In genomic region chr15:33565099-33565498, GRCh38 we compare ENCODE assay signal across 16 cellular contexts.
DNase-seq lines count a peak whose midpoint lies in the region; TF ChIP-seq lines count a peak whose summit lies in the region.
"Had no signal": no experiment of that assay in that cellular context is flagged by ENCODE, and none has a peak within 500 bp of the region (broad histone marks: within the 10 kb centered on the region; RNA-seq: fewer than 3 reads in every experiment).

No MANE protein-coding gene starts in this region.

- H4K20me1 ChIP-seq in mammary epithelial cell (ENCODE audit: insufficient read depth, low read length), result no peaks in the 10 kb centered on the region
- no peaks in the 10 kb centered on the region for H4K20me1 ChIP-seq in Karpas-422 (ENCODE audit: insufficient read depth, low read depth, low read length)

- peak; percentile 11 for DNase-seq in Caki2 (ENCODE audit: low read depth)
- DNase-seq in NCI-H1105 (lab: John Stamatoyannopoulos, UW), result peak; percentile 27
- peak; percentile 23 for DNase-seq in mammary epithelial cell
- peak; percentile 1 for DNase-seq in kidney glomerular epithelial cell (lab: John Stamatoyannopoulos, UW)
- DNase-seq in Karpas-422, result no peak
- DNase-seq in HEK293T (ENCODE audit: extremely low spot score), result no peak
- no peak for DNase-seq in HuH-7.5 (ENCODE audit: low spot score)
- no peak for DNase-seq in HK-2 (ENCODE audit: unreplicated experiment)
- DNase-seq: amygdala, esophagus squamous epithelium, KG1, natural killer cell, NCI-H1436 treated with DMSO at 0.1 percent for 48 hours, NCI-H524, SW 1271 had no signal

- H3K9ac ChIP-seq in mammary epithelial cell (ENCODE audit: insufficient read depth, low read length) (no peak overlapping the region), Karpas-422 (ENCODE audit: low read length) (no peak overlapping the region)

- H3K4me3 ChIP-seq in mammary epithelial cell (replicated peaks in 1 of 3; ENCODE audit: insufficient read depth in 1 of 3, low read depth in 2 of 3, low read length in 3 of 3) (no peak overlapping the region), Karpas-422 (ENCODE audit: low read length) (no peak overlapping the region)
- H3K4me3 ChIP-seq: esophagus squamous epithelium had no signal

- H3K9me2 ChIP-seq in Karpas-422 (replicated peaks; ENCODE audit: insufficient read depth, low read length), result no peaks in the 10 kb centered on the region

- CTCF ChIA-PET in mammary epithelial cell (lab: Charles Lee; ENCODE audit: low non-redundant PET), result no interaction called here
- CTCF ChIA-PET in HEK293T (lab: Yijun Ruan, JAX), result no interaction called here

- H3K36me3 ChIP-seq in mammary epithelial cell (ENCODE audit: insufficient read depth, low read length) (no peaks in the 10 kb centered on the region), Karpas-422 (ENCODE audit: insufficient read depth, low read length) (no peaks in the 10 kb centered on the region)
- H3K36me3 ChIP-seq: esophagus squamous epithelium had no signal

- dilution Hi-C loops in mammary epithelial cell (cut with HindIII; ENCODE audit: low sequenced_read_pairs), result no loop called here

- H3K4me2 ChIP-seq in mammary epithelial cell (ENCODE audit: insufficient read depth, low read depth, low read length) (no peak overlapping the region), Karpas-422 (ENCODE audit: low read depth, low read length, poor library complexity, severe bottlenecking) (no peak overlapping the region)

- H3K4me1 ChIP-seq in mammary epithelial cell (ENCODE audit: insufficient read depth, low read length) (no peaks in the 10 kb centered on the region), Karpas-422 (ENCODE audit: low read length) (no peaks in the 10 kb centered on the region)
- H3K4me1 ChIP-seq: esophagus squamous epithelium had no signal

- in situ Hi-C loops in Caki2 (cut with HindIII; ENCODE audit: low pct_unique_long_range_greater_than_20kb, low sequenced_read_pairs), result no loop called here
- in situ Hi-C loops in mammary epithelial cell (cut with MboI; ENCODE audit: low sequenced_read_pairs in 2 of 2), result no loop called here

- H3K27me3 ChIP-seq in mammary epithelial cell (ENCODE audit: insufficient read depth, low read length) (no peaks in the 10 kb centered on the region), Karpas-422 (ENCODE audit: low read length) (no peaks in the 10 kb centered on the region)
- H3K27me3 ChIP-seq: esophagus squamous epithelium had no signal

- TF ChIP-seq CTCF in mammary epithelial cell (conservative IDR thresholded peaks at IDR 0.05 in 1 of 2, IDR thresholded peaks at IDR 0.05 in 1 of 2; ENCODE audit: extremely low read depth in 1 of 2, insufficient read depth in 1 of 2, low read depth in 1 of 2, low read length in 2 of 2), result no peak

- H3K27ac ChIP-seq in mammary epithelial cell (ENCODE audit: insufficient read depth, low read depth, low read length) (no peak overlapping the region), Karpas-422 (ENCODE audit: low read length) (no peak overlapping the region)
- H3K27ac ChIP-seq: esophagus squamous epithelium, VCaP had no signal

- POLR2A ChIA-PET in HEK293T (lab: Yijun Ruan, JAX), result no interaction called here

- intact Hi-C loops in mammary epithelial cell (cut with micrococcal nuclease), result no loop called here

- H2AFZ ChIP-seq in mammary epithelial cell (ENCODE audit: low read depth, low read length) (no peak overlapping the region), Karpas-422 (ENCODE audit: low read length) (no peak overlapping the region)

- H3K9me3 ChIP-seq in mammary epithelial cell (replicated peaks; ENCODE audit: insufficient read depth, low read length), result no peaks in the 10 kb centered on the region
- no peaks in the 10 kb centered on the region for H3K9me3 ChIP-seq in Karpas-422 (ENCODE audit: low read length)
- H3K9me3 ChIP-seq: esophagus squamous epithelium had no signal

- H3K79me2 ChIP-seq in mammary epithelial cell (ENCODE audit: insufficient read depth, low read length), result no peaks in the 10 kb centered on the region
- no peaks in the 10 kb centered on the region for H3K79me2 ChIP-seq in Karpas-422 (ENCODE audit: low read length)

- no TSS peak for BruUV-seq in mammary epithelial cell (replicated peaks; lab: Mats Ljungman, UMichigan)

- 46% methylated on average over 2 of the region's 2 CpGs for WGBS in mammary epithelial cell (ENCODE audit: low coverage, missing lambda C conversion rate)

TF ChIP-seq in HEK293T, 16 proteins besides CTCF, POLR2A, EP300 and RAD21:
- TF ChIP-seq FOXA1 (IDR thresholded peaks at IDR 0.05) (no peak), FOXM1 (IDR thresholded peaks at IDR 0.05; ENCODE audit: borderline replicate concordance) (no peak), SP1 (IDR thresholded peaks at IDR 0.05) (no peak), SUZ12 (IDR thresholded peaks at IDR 0.05) (no peak), HDGF (IDR thresholded peaks at IDR 0.05; ENCODE audit: borderline replicate concordance) (no peak), NFRKB (IDR thresholded peaks at IDR 0.05) (no peak), PKNOX1 (IDR thresholded peaks at IDR 0.05) (no peak), BHLHE40 (IDR thresholded peaks at IDR 0.05; ENCODE audit: borderline replicate concordance) (no peak), ZNF384 (IDR thresholded peaks at IDR 0.05) (no peak), ELF4 (IDR thresholded peaks at IDR 0.05) (no peak), LEF1 (IDR thresholded peaks at IDR 0.05; ENCODE audit: borderline replicate concordance) (no peak), FOXK2 (IDR thresholded peaks at IDR 0.05) (no peak), L3MBTL2 (conservative IDR thresholded peaks at IDR 0.05) (no peak), ARNT (IDR thresholded peaks at IDR 0.05) (no peak), CTBP1 (IDR thresholded peaks at IDR 0.05; ENCODE audit: borderline replicate concordance) (no peak), TARDBP (IDR thresholded peaks at IDR 0.05) (no peak)
TF ChIP-seq in HEK293T: peak in this region for 0.

Comparison
In these comparisons a context has a peak if more than half of its experiments do, and no peak if none do; other contexts are left out.
1. DNase-seq: peak in Caki2 (single experiment), NCI-H1105 (single experiment), mammary epithelial cell (single experiment) and kidney glomerular epithelial cell (single experiment); none in Karpas-422 (single experiment), HEK293T (single experiment), HuH-7.5 (single experiment) and HK-2 (single experiment).